17 cellular contexts compared by ENCODE assay signal in the genomic region with DNA sequence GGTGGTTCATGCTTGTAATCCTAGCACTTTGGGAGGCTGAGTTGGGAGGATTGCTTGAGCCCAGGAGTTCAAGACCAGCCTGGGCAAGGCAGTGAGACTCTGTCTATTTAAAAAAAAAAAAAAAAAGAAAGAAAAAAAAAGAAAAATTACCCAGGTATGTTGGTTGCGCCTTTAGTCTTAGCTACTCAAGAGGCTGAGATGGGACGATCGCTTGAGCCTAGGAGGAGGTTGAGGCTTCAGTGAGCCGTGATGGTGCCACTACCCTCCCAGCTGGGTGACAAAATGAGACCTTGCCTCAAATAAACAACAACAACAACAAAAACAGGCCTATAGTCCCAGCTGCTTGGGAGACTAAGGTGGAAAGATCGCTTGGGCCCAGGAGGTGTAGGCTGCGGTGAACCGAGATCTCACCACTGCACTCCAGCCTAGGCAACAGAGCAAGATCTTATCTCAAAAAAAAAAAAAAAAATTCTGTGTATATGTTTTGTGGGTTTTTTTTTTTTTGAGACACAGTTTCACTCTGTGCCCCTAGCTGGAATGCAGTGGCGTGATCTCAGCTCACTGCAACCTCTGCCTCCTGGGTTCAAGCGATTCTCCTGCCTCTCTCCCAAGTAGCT. TPM values are rescaled to one million over a fixed set of nuclear protein-coding genes. Genes with fewer than 3 reads are reported as not detected.
DNase-seq lines count a peak whose midpoint lies in the region; ATAC-seq and TF ChIP-seq lines count a peak whose summit lies in the region.
"Had no signal": no experiment of that assay in that cellular context is flagged by ENCODE, and none has a peak within 500 bp of the region (broad histone marks: within the 10 kb centered on the region; RNA-seq: fewer than 3 reads in every experiment).

No MANE protein-coding gene starts in this region.

- intact Hi-C loops in ascending aorta (cut with DNase I) = loop anchor here (5.0 to 10.0 kb wide), 2 partner anchors 298 to 375 kb away; a partner anchor contains a TSS
- intact Hi-C loops in vagina (cut with DNase I) = no loop called here

- no peak for ATAC-seq in GM18520 (IDR thresholded peaks at IDR 0.05; ENCODE audit: unreplicated experiment)
- ATAC-seq: heart left ventricle, mucosa of descending colon had no signal

- no peak for TF ChIP-seq CTCF in ascending aorta (IDR thresholded peaks at IDR 0.05)
- no peak for TF ChIP-seq CTCF in vagina (IDR thresholded peaks at IDR 0.05)

- H3K4me1 ChIP-seq in Karpas-422 (ENCODE audit: low read length) (no peaks in the 10 kb centered on the region), ascending aorta (no peaks in the 10 kb centered on the region), vagina (peaks cover 3% of the 10 kb centered on the region)
- H3K4me1 ChIP-seq: BLaER1, parathyroid adenoma, uterus had no signal

- H3K9me2 ChIP-seq in Karpas-422 (replicated peaks; ENCODE audit: insufficient read depth, low read length) = no peaks in the 10 kb centered on the region

- H3K27me3 ChIP-seq in Karpas-422 (ENCODE audit: low read length) = no peaks in the 10 kb centered on the region
- no peaks in the 10 kb centered on the region for H3K27me3 ChIP-seq in ascending aorta
- H3K27me3 ChIP-seq in vagina = no peaks in the 10 kb centered on the region
- H3K27me3 ChIP-seq: BLaER1, heart left ventricle, uterus had no signal

- no peaks in the 10 kb centered on the region for H3K79me2 ChIP-seq in Karpas-422 (ENCODE audit: low read length)
- H3K79me2 ChIP-seq: parathyroid adenoma had no signal

- TF ChIP-seq POLR2A in vagina (IDR thresholded peaks at IDR 0.05) = no peak

- H3K27ac ChIP-seq in Karpas-422 (ENCODE audit: low read length) = no peak overlapping the region
- H3K27ac ChIP-seq in ascending aorta = no peak overlapping the region
- H3K27ac ChIP-seq in vagina = no peak overlapping the region
- H3K27ac ChIP-seq: BLaER1, heart left ventricle, parathyroid adenoma, spleen, uterus had no signal

- no peak overlapping the region for H3K9ac ChIP-seq in Karpas-422 (ENCODE audit: low read length)
- H3K9ac ChIP-seq: BLaER1, parathyroid adenoma had no signal

- H3K9me3 ChIP-seq in Karpas-422 (ENCODE audit: low read length) (no peaks in the 10 kb centered on the region), ascending aorta (no peaks in the 10 kb centered on the region), vagina (no peaks in the 10 kb centered on the region)
- H3K9me3 ChIP-seq: BLaER1, heart left ventricle, mucosa of descending colon, spleen, uterus had no signal

- DNase-seq in Karpas-422 = peak; percentile 20
- peak; percentile 16 to 30 for DNase-seq in activated CD4-positive, alpha-beta T cell treated with anti-CD3 and anti-CD28 coated beads for 4 hours
- peak; percentile 81 for DNase-seq in activated effector memory CD4-positive, alpha-beta T cell treated with anti-CD3 and anti-CD28 coated beads, Interleukin-2, amount 50 U/mL, for 16 hours
- peak in 2 of 3 experiments; percentile 4 to 23 for DNase-seq in stimulated activated CD4-positive, alpha-beta T cell treated with anti-CD3 and anti-CD28 coated beads, TNF-alpha, amount 100 ng/mL, for 24 hours (ENCODE audit: low read depth in 3 of 3)
- DNase-seq in ascending aorta (ENCODE audit: low spot score in 2 of 2) = no peak
- no peak for DNase-seq in epidermal melanocyte (ENCODE audit: insufficient read length, low spot score)
- DNase-seq in vagina (ENCODE audit: extremely low spot score in 2 of 2) = no peak
- DNase-seq: heart left ventricle, HFFc6, kidney glomerular epithelial cell, NCI-H2081, spleen, uterus had no signal

- H3K36me3 ChIP-seq in Karpas-422 (ENCODE audit: insufficient read depth, low read length) (no peaks in the 10 kb centered on the region), ascending aorta (no peaks in the 10 kb centered on the region), vagina (no peaks in the 10 kb centered on the region)
- H3K36me3 ChIP-seq: BLaER1, heart left ventricle, spleen, uterus had no signal

- H3K4me2 ChIP-seq in Karpas-422 (ENCODE audit: low read depth, low read length, poor library complexity, severe bottlenecking) = no peak overlapping the region
- H3K4me2 ChIP-seq: BLaER1 had no signal

- no peaks in the 10 kb centered on the region for H4K20me1 ChIP-seq in Karpas-422 (ENCODE audit: insufficient read depth, low read depth, low read length)
- H4K20me1 ChIP-seq: BLaER1 had no signal

- H2AFZ ChIP-seq in Karpas-422 (ENCODE audit: low read length) = no peak overlapping the region
- H2AFZ ChIP-seq: parathyroid adenoma had no signal

- H3K4me3 ChIP-seq in Karpas-422 (ENCODE audit: low read length) (no peak overlapping the region), ascending aorta (no peak overlapping the region), vagina (no peak overlapping the region)
- H3K4me3 ChIP-seq: BLaER1, heart left ventricle, mucosa of descending colon, spleen, uterus had no signal

RNA-seq across cellular contexts. Expression of a gene that starts 12.5 kb away (rescaled TPM):
- total RNA-seq in Karpas-422 (2014; rRNA removed; shearing (Covaris generic); ENCODE audit: low replicate concordance) = not detected in 2 replicates
- total RNA-seq in ascending aorta (not detected), vagina (not detected)
- total RNA-seq: heart left ventricle, HFFc6, spleen, uterus had no signal

RNA-seq across cellular contexts. Expression of a gene that starts 55.5 kb away (rescaled TPM):
- not detected in 2 replicates for total RNA-seq in Karpas-422 (2014; rRNA removed; shearing (Covaris generic); ENCODE audit: low replicate concordance)
- total RNA-seq in ascending aorta (not detected), vagina (0.49 TPM)

Comparison
In these comparisons a context has a peak if more than half of its experiments do, and no peak if none do; other contexts are left out.
1. DNase-seq: peak in Karpas-422 (single experiment), activated CD4-positive, alpha-beta T cell treated with anti-CD3 and anti-CD28 coated beads for 4 hours (2 of 2), activated effector memory CD4-positive, alpha-beta T cell treated with anti-CD3 and anti-CD28 coated beads, Interleukin-2, amount 50 U/mL, for 16 hours (single experiment) and stimulated activated CD4-positive, alpha-beta T cell treated with anti-CD3 and anti-CD28 coated beads, TNF-alpha, amount 100 ng/mL, for 24 hours (2 of 3); none in ascending aorta (0 of 2), epidermal melanocyte (single experiment) and vagina (0 of 2).